Comparison of ENCODE assay signal across 20 cellular contexts in the genomic region with DNA sequence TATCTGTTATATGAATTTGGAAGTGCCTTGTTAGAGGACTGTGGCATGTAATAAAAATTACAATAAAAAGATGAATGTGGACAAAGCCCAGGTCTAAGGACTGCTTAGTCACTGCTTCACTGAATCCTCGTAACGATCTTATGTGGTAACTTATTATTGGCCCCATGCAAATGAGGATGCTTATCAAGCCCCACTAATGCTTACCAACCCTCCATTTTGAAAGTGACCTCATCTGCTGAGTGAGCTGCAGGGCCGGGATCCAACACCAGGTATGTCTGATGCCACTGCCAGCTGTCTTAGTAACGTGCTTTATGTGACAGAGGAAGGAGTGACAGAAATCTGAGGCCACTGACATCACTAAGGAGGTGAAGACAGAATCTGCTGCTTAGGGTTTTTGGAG.
DNase-seq lines count a peak whose midpoint lies in the region; FAIRE-seq and TF ChIP-seq lines count a peak whose summit lies in the region.
"Had no signal": no experiment of that assay in that cellular context is flagged by ENCODE, and none has a peak within 500 bp of the region (broad histone marks: within the 10 kb centered on the region; RNA-seq: fewer than 3 reads in every experiment).

No MANE protein-coding gene starts in this region.

- 0 out of 2 replicates have a peak overlapping the region, but pooled peaks have one; percentile 16 for H2AFZ ChIP-seq in H1 (ENCODE audit: low read length)

- no peaks in the 10 kb centered on the region for H3K9me3 ChIP-seq in H1 (ENCODE audit: insufficient read depth in 2 of 2, low read depth in 1 of 2, low read length in 1 of 2)
- H3K9me3 ChIP-seq: neutrophil, transverse colon had no signal

- H3K23ac ChIP-seq in H1 (ENCODE audit: insufficient read length) (no peak overlapping the region), mesendoderm (ENCODE audit: low read length) (no peak overlapping the region)

- H3K9ac ChIP-seq in H1 (replicated peaks in 1 of 4; ENCODE audit: extremely low read depth in 1 of 4, low read depth in 3 of 4, low read length in 3 of 4): peak overlapping the region in 2 of 4 experiments; percentile 35 to 42; a peak in 2 of 7 replicates
- H3K9ac ChIP-seq in mesendoderm (ENCODE audit: low read length): peak overlapping the region; percentile 48

- no peaks in the 10 kb centered on the region for H3K79me2 ChIP-seq in H1 (ENCODE audit: control insufficient read depth in 1 of 2, insufficient read depth in 2 of 2, low read length in 2 of 2)
- H3K79me2 ChIP-seq in mesendoderm (ENCODE audit: control insufficient read depth, insufficient read depth, low read length): no peaks in the 10 kb centered on the region

- no peak for FAIRE-seq in H1 (lab: Jason Lieb, UNC)
- FAIRE-seq: HepG2 had no signal

- H4K8ac ChIP-seq in H1 (ENCODE audit: extremely low read depth, insufficient read depth, low read length) (no peak overlapping the region), mesendoderm (ENCODE audit: low read depth, low read length) (no peak overlapping the region)

- H2BK12ac ChIP-seq in H1 (ENCODE audit: low read depth, low read length): 0 out of 2 replicates have a peak overlapping the region, but pooled peaks have one; percentile 18

- peaks cover 3% of the 10 kb centered on the region for H3K23me2 ChIP-seq in H1 (ENCODE audit: low read depth, low read length)

- H3K36me3 Mint-ChIP-seq in activated CD4-positive, alpha-beta T cell treated with anti-CD3 and anti-CD28 coated beads, Interleukin-2, amount 10 ng/mL, durations not matched to agents 24 days and 14 days (ENCODE audit: low read depth): no peaks in the 10 kb centered on the region
- no peaks in the 10 kb centered on the region for H3K36me3 Mint-ChIP-seq in activated T-helper 2 cell treated with anti-CD3 and anti-CD28 coated beads, Interferon-gamma antibody, Interleukin-2, Interleukin-4, amounts not matched to agents 10 μg/mL and 5 μg/mL and 100 μg/mL, durations not matched to agents 14 hours and 24 hours and 36 hours (ENCODE audit: low read depth)
- H3K36me3 Mint-ChIP-seq: activated naive CD4-positive, alpha-beta T cell treated with anti-CD3 and anti-CD28 coated beads, Interleukin-2, amount 50 U/mL, for 72 hours; CD8-positive, alpha-beta T cell had no signal

- H3K18ac ChIP-seq in H1 (ENCODE audit: extremely low read depth, low read length) (no peak overlapping the region), mesendoderm (ENCODE audit: low read length) (no peak overlapping the region)

- POLR2A ChIA-PET in H1 (lab: Charles Lee; ENCODE audit: partially characterized antibody): interaction anchor here (1.1 kb wide), 2 partner anchors 10 to 16 kb away, joined by 4 read pairs; no protein-coding TSS in a partner anchor

- H3K27me3 Mint-ChIP-seq in activated CD4-positive, alpha-beta T cell treated with anti-CD3 and anti-CD28 coated beads, Interleukin-2, amount 10 ng/mL, durations not matched to agents 24 days and 14 days: no peaks in the 10 kb centered on the region
- no peaks in the 10 kb centered on the region for H3K27me3 Mint-ChIP-seq in activated T-helper 2 cell treated with anti-CD3 and anti-CD28 coated beads, Interferon-gamma antibody, Interleukin-2, Interleukin-4, amounts not matched to agents 10 μg/mL and 5 μg/mL and 100 μg/mL, durations not matched to agents 14 hours and 24 hours and 36 hours (ENCODE audit: low read depth)
- H3K27me3 Mint-ChIP-seq: stimulated activated naive CD8-positive, alpha-beta T cell treated with anti-CD3 and anti-CD28 coated beads, Interleukin-15, amount 100 ng/mL, for 72 hours had no signal

- TF ChIP-seq CTCF in H1 (IDR thresholded peaks at IDR 0.05; ENCODE audit: control extremely low read depth in 1 of 3, insufficient read depth in 1 of 3, low read depth in 1 of 3, low read length in 3 of 3): no peak

- H3K4me3 Mint-ChIP-seq in activated CD4-positive, alpha-beta T cell treated with anti-CD3 and anti-CD28 coated beads, Interleukin-2, amount 10 ng/mL, durations not matched to agents 24 days and 14 days: no peak overlapping the region
- H3K4me3 Mint-ChIP-seq in activated T-helper 2 cell treated with anti-CD3 and anti-CD28 coated beads, Interferon-gamma antibody, Interleukin-2, Interleukin-4, amounts not matched to agents 10 μg/mL and 5 μg/mL and 100 μg/mL, durations not matched to agents 14 hours and 24 hours and 36 hours (ENCODE audit: low read depth): no peak overlapping the region
- H3K4me3 Mint-ChIP-seq: activated CD4-positive, alpha-beta T cell treated with anti-CD3 and anti-CD28 coated beads for 36 hours; activated T-helper 1 cell treated with anti-CD3 and anti-CD28 coated beads, Interleukin-12 subunit alpha, Interleukin-12 subunit beta, Interleukin-2, Interleukin-4 antibody, amounts not matched to agents 30 ng/mL and 10 ng/mL and 1 ng/mL, durations not matched to agents 14 hours and 24 hours and 36 hours; CD8-positive, alpha-beta T cell; stimulated activated naive CD8-positive, alpha-beta T cell treated with anti-CD3 and anti-CD28 coated beads, Interleukin-15, amount 100 ng/mL, for 72 hours had no signal

- H3K56ac ChIP-seq in H1 (replicated peaks; ENCODE audit: insufficient read length, low read depth, low read length): no peak overlapping the region
- peak overlapping the region; percentile 57 for H3K56ac ChIP-seq in mesendoderm (ENCODE audit: low read length)

- no peak overlapping the region for H2AK5ac ChIP-seq in H1 (ENCODE audit: low read depth, low read length)
- no peak overlapping the region for H2AK5ac ChIP-seq in mesendoderm (ENCODE audit: low read length)

- H2BK20ac ChIP-seq in H1 (ENCODE audit: low read length): no peak overlapping the region; the same call in 1 of the 2 replicates

- no peak; a peak in 1 of 3 replicates for TF ChIP-seq POLR2A in H1 (IDR thresholded peaks at IDR 0.05; ENCODE audit: control extremely low read depth in 1 of 2, low read depth in 2 of 2, low read length in 2 of 2)

- peak overlapping the region; percentile 43 for H3K27ac ChIP-seq in H1 (ENCODE audit: low read depth, low read length)
- H3K27ac ChIP-seq in mesendoderm (ENCODE audit: low read depth, low read length): no peak overlapping the region
- H3K27ac ChIP-seq: neutrophil, transverse colon had no signal

- 59% methylated on average over 4 of the region's 4 CpGs; no CpG with 5 or more reads in 1 of the 2 experiments for WGBS in H1 (ENCODE audit: extremely low coverage in 1 of 2, insufficient coverage in 1 of 2, insufficient read length in 1 of 2, insufficient replicate concordance in 2 of 2, low coverage in 1 of 2, low lambda C conversion rate in 2 of 2, missing lambda C conversion rate in 1 of 2), 2 experiments
- no CpG with 5 or more reads among the region's 4 CpGs for WGBS in mesendoderm (ENCODE audit: extremely low coverage, insufficient coverage, low lambda C conversion rate)

- no peak overlapping the region; the same call in 1 of the 2 replicates for H2BK15ac ChIP-seq in H1 (ENCODE audit: low read length)
- no peak overlapping the region for H2BK15ac ChIP-seq in mesendoderm (replicated peaks; ENCODE audit: low read depth)

- no peak for DNase-seq in H7
- DNase-seq in NAMALWA (ENCODE audit: low spot score): peak; percentile 25
- no peak for DNase-seq in H1 (ENCODE audit: low read depth in 1 of 2, low spot score in 2 of 2)
- peak; percentile 86 for DNase-seq in mesendoderm
- DNase-seq in activated CD4-positive, alpha-beta T cell treated with anti-CD3 and anti-CD28 coated beads, Interleukin-2, amount 10 ng/mL, durations not matched to agents 24 days and 14 days: no peak
- no peak for DNase-seq in activated T-helper 2 cell treated with anti-CD3 and anti-CD28 coated beads, Interferon-gamma antibody, Interleukin-2, Interleukin-4, amounts not matched to agents 10 μg/mL and 5 μg/mL and 100 μg/mL, durations not matched to agents 14 hours and 24 hours and 36 hours (ENCODE audit: low spot score)
- no peak for DNase-seq in NOMO-1 treated with dmso at 0.1 percent for 144 hours (lab: John Stamatoyannopoulos, UW; ENCODE audit: unreplicated experiment)
- DNase-seq: activated CD4-positive, alpha-beta T cell treated with anti-CD3 and anti-CD28 coated beads for 36 hours; CD8-positive, alpha-beta T cell; cerebellar nuclear complex; DMS79; NCI-H1417 treated with DMSO at 0.1 percent for 48 hours; NCI-H226; stimulated activated CD4-positive, alpha-beta T cell treated with anti-CD3 and anti-CD28 coated beads, Interleukin-4, amount 100 ng/mL, for 4 hours; stimulated activated naive CD8-positive, alpha-beta T cell treated with anti-CD3 and anti-CD28 coated beads, Interleukin-15, amount 100 ng/mL, for 72 hours; transverse colon had no signal

- H3K14ac ChIP-seq in H1 (ENCODE audit: insufficient read length): no peak overlapping the region

- H4K20me1 ChIP-seq in H1 (replicated peaks in 1 of 2; ENCODE audit: control insufficient read depth in 1 of 2, insufficient read depth in 2 of 2, low read length in 2 of 2): no peaks in the 10 kb centered on the region

- no peaks in the 10 kb centered on the region for H3K4me1 Mint-ChIP-seq in activated CD4-positive, alpha-beta T cell treated with anti-CD3 and anti-CD28 coated beads, Interleukin-2, amount 10 ng/mL, durations not matched to agents 24 days and 14 days
- H3K4me1 Mint-ChIP-seq in activated T-helper 2 cell treated with anti-CD3 and anti-CD28 coated beads, Interferon-gamma antibody, Interleukin-2, Interleukin-4, amounts not matched to agents 10 μg/mL and 5 μg/mL and 100 μg/mL, durations not matched to agents 14 hours and 24 hours and 36 hours (ENCODE audit: low read depth): no peaks in the 10 kb centered on the region
- H3K4me1 Mint-ChIP-seq: activated CD4-positive, alpha-beta T cell treated with anti-CD3 and anti-CD28 coated beads for 36 hours; stimulated activated naive CD8-positive, alpha-beta T cell treated with anti-CD3 and anti-CD28 coated beads, Interleukin-15, amount 100 ng/mL, for 72 hours had no signal

- peak overlapping the region; percentile 65 for H2BK120ac ChIP-seq in H1 (replicated peaks; ENCODE audit: low read depth, low read length)
- H2BK120ac ChIP-seq in mesendoderm (ENCODE audit: low read depth, low read length): no peak overlapping the region

- no peak for TF ChIP-seq RAD21 in H1 (IDR thresholded peaks at IDR 0.05 in 1 of 2, conservative IDR thresholded peaks at IDR 0.05 in 1 of 2; ENCODE audit: low read depth in 2 of 2, low read length in 2 of 2)

- H3K4me3 ChIP-seq in H7 (ENCODE audit: insufficient read depth, low read depth, low read length): peak overlapping the region; percentile 17; the same call in 1 of the 2 replicates
- peak overlapping the region; percentile 15 to 52 (median 34); a peak in 7 of 8 replicates for H3K4me3 ChIP-seq in H1 (ENCODE audit: extremely low read depth in 1 of 4, insufficient read depth in 2 of 4, low read depth in 3 of 4, low read length in 4 of 4)
- no peak overlapping the region for H3K4me3 ChIP-seq in mesendoderm (ENCODE audit: low read length)
- H3K4me3 ChIP-seq: transverse colon had no signal

- no peak overlapping the region for H2BK5ac ChIP-seq in H1 (ENCODE audit: low read depth, low read length)
- H2BK5ac ChIP-seq in mesendoderm (ENCODE audit: low read length): no peak overlapping the region

- CTCF ChIA-PET in H1 (lab: Charles Lee; ENCODE audit: partially characterized antibody): interaction anchor here (1.2 to 2.6 kb wide), 3 partner anchors 9 to 14 kb away, joined by 3 to 9 read pairs (median 6); no protein-coding TSS in a partner anchor

- intact Hi-C loops in activated CD4-positive, alpha-beta T cell treated with anti-CD3 and anti-CD28 coated beads, Interleukin-2, amount 10 ng/mL, durations not matched to agents 24 days and 14 days (cut with micrococcal nuclease): no loop called here
- intact Hi-C loops in activated T-helper 2 cell treated with anti-CD3 and anti-CD28 coated beads, Interferon-gamma antibody, Interleukin-2, Interleukin-4, amounts not matched to agents 10 μg/mL and 5 μg/mL and 100 μg/mL, durations not matched to agents 14 hours and 24 hours and 36 hours (cut with micrococcal nuclease): no loop called here

- H3K4me2 ChIP-seq in H1 (ENCODE audit: insufficient read depth in 1 of 2, low read depth in 2 of 2, low read length in 2 of 2) (peak overlapping the region; percentile 54 to 82), mesendoderm (ENCODE audit: low read length) (peak overlapping the region; percentile 15)

- H3K27me3 ChIP-seq in H7 (ENCODE audit: control insufficient read depth, insufficient read depth, low read length) (no peaks in the 10 kb centered on the region), H1 (replicated peaks in 1 of 4; ENCODE audit: control insufficient read depth in 3 of 4, extremely low read depth in 1 of 4, insufficient read depth in 3 of 4, low read length in 3 of 4) (no peaks in the 10 kb centered on the region), mesendoderm (ENCODE audit: insufficient read depth, low read length, poor library complexity) (no peaks in the 10 kb centered on the region)
- H3K27me3 ChIP-seq: neutrophil, transverse colon had no signal

- H4K5ac ChIP-seq in H1 (ENCODE audit: insufficient read length, low read depth, low read length): no peak overlapping the region
- H4K5ac ChIP-seq in mesendoderm (ENCODE audit: low read length): no peak overlapping the region

- TF ChIP-seq EP300 in H1 (IDR thresholded peaks at IDR 0.05; ENCODE audit: borderline replicate concordance in 1 of 2, low read depth in 2 of 2, low read length in 2 of 2): no peak

- H3K4ac ChIP-seq in H1 (replicated peaks; ENCODE audit: insufficient read length, low read depth, low read length): peak overlapping the region; percentile 48
- H3K4ac ChIP-seq in mesendoderm (ENCODE audit: low read depth, low read length): no peak overlapping the region

- H3K9me3 Mint-ChIP-seq in activated CD4-positive, alpha-beta T cell treated with anti-CD3 and anti-CD28 coated beads, Interleukin-2, amount 10 ng/mL, durations not matched to agents 24 days and 14 days: no peaks in the 10 kb centered on the region
- no peaks in the 10 kb centered on the region for H3K9me3 Mint-ChIP-seq in activated T-helper 2 cell treated with anti-CD3 and anti-CD28 coated beads, Interferon-gamma antibody, Interleukin-2, Interleukin-4, amounts not matched to agents 10 μg/mL and 5 μg/mL and 100 μg/mL, durations not matched to agents 14 hours and 24 hours and 36 hours
- H3K9me3 Mint-ChIP-seq: activated T-helper 1 cell treated with anti-CD3 and anti-CD28 coated beads, Interleukin-12 subunit alpha, Interleukin-12 subunit beta, Interleukin-2, Interleukin-4 antibody, amounts not matched to agents 30 ng/mL and 10 ng/mL and 1 ng/mL, durations not matched to agents 14 hours and 24 hours and 36 hours; stimulated activated naive CD8-positive, alpha-beta T cell treated with anti-CD3 and anti-CD28 coated beads, Interleukin-15, amount 100 ng/mL, for 72 hours had no signal

- H4K91ac ChIP-seq in H1 (replicated peaks; ENCODE audit: insufficient read length, low read length): peak overlapping the region; percentile 23

- H3K79me1 ChIP-seq in H1 (ENCODE audit: low read depth, low read length) (no peaks in the 10 kb centered on the region; the same call in 1 of the 2 replicates), mesendoderm (ENCODE audit: low read length) (no peaks in the 10 kb centered on the region)

- H3K4me1 ChIP-seq in H1 (replicated peaks in 1 of 4; ENCODE audit: control insufficient read depth in 3 of 4, insufficient read depth in 4 of 4, low read length in 3 of 4) (peaks cover 4 to 28% (median 22%) of the 10 kb centered on the region in 4 experiments; a peak in 6 of 7 replicates), mesendoderm (ENCODE audit: control insufficient read depth, low read depth, low read length) (peaks cover 4% of the 10 kb centered on the region)
- H3K4me1 ChIP-seq: transverse colon had no signal

- no peaks in the 10 kb centered on the region for H3K36me3 ChIP-seq in H7 (replicated peaks; ENCODE audit: control insufficient read depth, insufficient read depth, low read length)
- H3K36me3 ChIP-seq in H1 (ENCODE audit: control insufficient read depth in 2 of 4, insufficient read depth in 4 of 4, low read length in 3 of 4): peaks cover 2 to 10% (median 9%) of the 10 kb centered on the region in 4 experiments; a peak in 5 of 8 replicates
- H3K36me3 ChIP-seq in mesendoderm (ENCODE audit: control insufficient read depth, insufficient read depth, low read length): no peaks in the 10 kb centered on the region
- H3K36me3 ChIP-seq: neutrophil, transverse colon had no signal

- no peak overlapping the region for H3K27ac Mint-ChIP-seq in activated CD4-positive, alpha-beta T cell treated with anti-CD3 and anti-CD28 coated beads, Interleukin-2, amount 10 ng/mL, durations not matched to agents 24 days and 14 days
- H3K27ac Mint-ChIP-seq in activated T-helper 2 cell treated with anti-CD3 and anti-CD28 coated beads, Interferon-gamma antibody, Interleukin-2, Interleukin-4, amounts not matched to agents 10 μg/mL and 5 μg/mL and 100 μg/mL, durations not matched to agents 14 hours and 24 hours and 36 hours: no peak overlapping the region
- H3K27ac Mint-ChIP-seq: activated CD4-positive, alpha-beta T cell treated with anti-CD3 and anti-CD28 coated beads for 36 hours; activated naive CD4-positive, alpha-beta T cell treated with anti-CD3 and anti-CD28 coated beads, Interleukin-2, amount 50 U/mL, for 72 hours; activated T-helper 1 cell treated with anti-CD3 and anti-CD28 coated beads, Interleukin-12 subunit alpha, Interleukin-12 subunit beta, Interleukin-2, Interleukin-4 antibody, amounts not matched to agents 30 ng/mL and 10 ng/mL and 1 ng/mL, durations not matched to agents 14 hours and 24 hours and 36 hours; CD8-positive, alpha-beta T cell; stimulated activated naive CD8-positive, alpha-beta T cell treated with anti-CD3 and anti-CD28 coated beads, Interleukin-15, amount 100 ng/mL, for 72 hours had no signal

Comparison
In these comparisons a context has a peak if more than half of its experiments do, and no peak if none do; other contexts are left out.
1. DNase-seq: peak in NAMALWA (single experiment) and mesendoderm (single experiment); none in H7 (single experiment), H1 (0 of 2), activated CD4-positive, alpha-beta T cell treated with anti-CD3 and anti-CD28 coated beads, Interleukin-2, amount 10 ng/mL, durations not matched to agents 24 days and 14 days (single experiment), activated T-helper 2 cell treated with anti-CD3 and anti-CD28 coated beads, Interferon-gamma antibody, Interleukin-2, Interleukin-4, amounts not matched to agents 10 μg/mL and 5 μg/mL and 100 μg/mL, durations not matched to agents 14 hours and 24 hours and 36 hours (single experiment) and NOMO-1 treated with dmso at 0.1 percent for 144 hours (single experiment).